ENCODE assay signal across 8 cellular contexts in the genomic region with DNA sequence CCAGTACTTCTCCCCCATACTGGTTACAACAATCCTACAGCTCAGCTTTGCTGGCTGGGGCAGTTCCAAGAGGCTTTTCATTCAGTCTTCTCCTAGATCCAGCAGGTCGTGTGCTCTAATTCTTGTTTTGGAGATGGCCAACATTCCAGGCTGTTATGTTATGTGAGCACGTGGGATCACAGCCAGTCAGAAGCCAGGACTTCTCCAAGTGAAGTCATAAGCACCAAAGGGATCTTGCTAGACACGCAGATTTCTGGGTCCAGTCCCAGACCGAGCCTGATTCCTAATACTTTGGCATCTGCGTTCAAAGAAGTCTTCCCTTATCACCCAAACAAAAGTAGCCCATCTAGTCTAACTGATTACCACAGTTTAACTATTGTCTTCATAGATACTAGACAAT. TPM values are rescaled to one million over a fixed set of nuclear protein-coding genes. Genes with fewer than 3 reads are reported as not detected.
DNase-seq lines count a peak whose midpoint lies in the region; ATAC-seq and TF ChIP-seq lines count a peak whose summit lies in the region.

No MANE protein-coding gene starts in this region.

- H3K4me1 Mint-ChIP-seq in central memory CD8-positive, alpha-beta T cell = peaks cover 43% of the 10 kb centered on the region

- no peak for TF ChIP-seq POLR2A in lower leg skin (IDR thresholded peaks at IDR 0.05)
- TF ChIP-seq POLR2A in thyroid gland (IDR thresholded peaks at IDR 0.05) = peak; percentile 64 to 92

- H3K4me3 ChIP-seq in MG63 = peak overlapping the region; percentile 64
- no peak overlapping the region for H3K4me3 ChIP-seq in lower leg skin (ENCODE audit: low read depth, poor library complexity, severe bottlenecking)
- peak overlapping the region in 1 of 3 donors; percentile 36 for H3K4me3 ChIP-seq in thyroid gland (replicated peaks in 1 of 3)

- peak overlapping the region; percentile 89 for H3K27ac Mint-ChIP-seq in central memory CD8-positive, alpha-beta T cell (ENCODE audit: low read depth)

- TF ChIP-seq CTCF in lower leg skin (IDR thresholded peaks at IDR 0.05) (no peak), thyroid gland (IDR thresholded peaks at IDR 0.05) (peak in 1 of 6 experiments; percentile 6)

- peaks cover 31 to 41% of the 10 kb centered on the region in 2 donors for H3K4me1 ChIP-seq in thyroid gland

- no peak for ATAC-seq in central memory CD8-positive, alpha-beta T cell (replicated peaks; ENCODE audit: extremely low read depth, poor library complexity, severe bottlenecking)
- no peak for ATAC-seq in HG03521 (IDR thresholded peaks at IDR 0.05; ENCODE audit: unreplicated experiment)

- 18 to 25% methylated on average over 5 of the region's 5 CpGs for WGBS in lower leg skin, 2 donors
- WGBS in thyroid gland, 2 donors = 15 to 18% methylated on average over 5 of the region's 5 CpGs

- H3K4me3 Mint-ChIP-seq in central memory CD8-positive, alpha-beta T cell = peak overlapping the region; percentile 95

- H3K9me3 Mint-ChIP-seq in central memory CD8-positive, alpha-beta T cell = no peaks in the 10 kb centered on the region

- DNase-seq in DMS 273 (lab: John Stamatoyannopoulos, UW; ENCODE audit: unreplicated experiment) (peak; percentile 90), MG63 (peak; percentile 98), lower leg skin (ENCODE audit: low spot score in 2 of 2) (peak; percentile 85 to 93), thyroid gland (peak; percentile 89), DMS79 (lab: John Stamatoyannopoulos, UW) (no peak), NCI-H2196 treated with DMSO at 0.1 percent for 48 hours (lab: John Stamatoyannopoulos, UW; ENCODE audit: unreplicated experiment) (no peak)
- no peak for DNase-seq in central memory CD8-positive, alpha-beta T cell (ENCODE audit: low spot score in 2 of 2)

- no peaks in the 10 kb centered on the region for H3K27me3 Mint-ChIP-seq in central memory CD8-positive, alpha-beta T cell

- H3K36me3 Mint-ChIP-seq in central memory CD8-positive, alpha-beta T cell (ENCODE audit: insufficient read depth) = peaks cover 9% of the 10 kb centered on the region

- intact Hi-C loops in lower leg skin (cut with DNase I; ENCODE audit: low total_unique reads) (no loop called here), thyroid gland (cut with DNase I) (loop anchor here (10.0 kb wide), 1 partner anchor 101 kb away; the partner anchor contains the start of genes CNOT8 and FAXDC2)

- H3K27ac ChIP-seq in thyroid gland = peak overlapping the region; percentile 95 to 100 (median 99)

- H3K27me3 ChIP-seq in MG63 (no peaks in the 10 kb centered on the region), thyroid gland (no peaks in the 10 kb centered on the region)

- no peaks in the 10 kb centered on the region for H3K9me3 ChIP-seq in MG63
- no peaks in the 10 kb centered on the region for H3K9me3 ChIP-seq in thyroid gland

- H3K36me3 ChIP-seq in MG63 (peaks cover 13% of the 10 kb centered on the region), thyroid gland (no peaks in the 10 kb centered on the region)

RNA-seq across cellular contexts. Expression of gene LARP1, which starts 1.4 kb away (rescaled TPM):
- 30.4 and 36.5 TPM in 2 replicates for total RNA-seq in MG63 (2014; rRNA removed; shearing (Covaris generic); ENCODE audit: low replicate concordance)
- 100 to 1,000 TPM in 3 of 4 donors, 10 to 100 TPM in 1; 96.0 to 115 (median 104) TPM for total RNA-seq in lower leg skin
- total RNA-seq in thyroid gland = 100 to 1,000 TPM; 109 to 192 (median 133) TPM

Comparison
In these comparisons a context has a peak if more than half of its experiments do, and no peak if none do; other contexts are left out.
1. DNase-seq: peak in DMS 273 (single experiment), MG63 (single experiment), lower leg skin (2 of 2) and thyroid gland (2 of 2); none in central memory CD8-positive, alpha-beta T cell (0 of 2), DMS79 (single experiment) and NCI-H2196 treated with DMSO at 0.1 percent for 48 hours (single experiment).
2. POLR2A ChIP-seq: peak in thyroid gland (2 of 2); none in lower leg skin (0 of 2).